17 cellular contexts compared by ENCODE assay signal in the genomic region with DNA sequence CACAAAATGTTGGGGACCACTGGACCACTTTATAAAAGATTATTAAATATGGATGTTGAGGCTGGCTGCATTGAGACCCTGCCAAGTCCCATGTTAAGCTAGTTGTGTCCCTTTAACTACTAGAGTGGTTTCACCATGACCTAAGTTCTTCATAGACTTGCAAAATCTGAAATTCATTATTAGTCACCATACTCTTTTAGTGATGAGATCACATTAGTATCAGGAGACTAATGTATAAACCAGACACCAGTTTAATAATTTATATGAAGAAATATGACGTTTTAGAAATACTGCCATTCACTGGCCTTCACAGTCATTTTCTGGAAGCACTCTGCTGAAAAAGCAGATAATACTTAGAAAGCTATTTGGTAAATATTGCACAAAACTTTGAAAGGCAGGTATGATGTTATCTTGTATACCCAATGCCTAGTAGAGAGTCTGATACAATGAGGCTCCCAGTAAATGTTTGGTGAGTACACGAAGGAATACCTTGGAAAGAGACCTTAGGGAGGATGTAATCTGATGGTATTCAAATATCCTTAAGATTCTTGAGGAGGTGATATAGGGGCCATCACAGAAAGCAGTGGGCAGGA.
"Had no signal": no experiment of that assay in that cellular context is flagged by ENCODE, and none has a peak within 500 bp of the region (broad histone marks: within the 10 kb centered on the region; RNA-seq: fewer than 3 reads in every experiment).

No MANE protein-coding gene starts in this region.

- ATAC-seq: activated CD8-positive, alpha-beta T cell treated with anti-CD3 and anti-CD28 coated beads for 36 hours; activated T-cell treated with anti-CD3 and anti-CD28 coated beads, Interleukin-2, amount 50 U/mL, for 72 hours; lower lobe of right lung had no signal

- DNase-seq: activated CD4-positive, alpha-beta T cell treated with anti-CD3 and anti-CD28 coated beads for 1 hour; activated CD8-positive, alpha-beta memory T cell treated with anti-CD3 and anti-CD28 coated beads, Interleukin-2, amount 50 U/mL, for 4 hours; activated CD8-positive, alpha-beta T cell treated with anti-CD3 and anti-CD28 coated beads for 36 hours; activated T-cell treated with anti-CD3 and anti-CD28 coated beads, Interleukin-2, amount 50 U/mL, for 72 hours; caudate nucleus; colonic mucosa; hippocampal formation; lower lobe of right lung; pancreas; retina; stimulated activated CD4-positive, alpha-beta T cell treated with anti-CD3 and anti-CD28 coated beads, Interleukin-15, amount 100 ng/mL, for 24 hours; stimulated activated CD4-positive, alpha-beta T cell treated with anti-CD3 and anti-CD28 coated beads, Interleukin-4, amount 100 ng/mL, for 24 hours; stomach; T-helper 9 cell had no signal

- H3K27me3 Mint-ChIP-seq: activated CD8-positive, alpha-beta T cell treated with anti-CD3 and anti-CD28 coated beads for 36 hours had no signal

- FAIRE-seq: astrocyte, pancreas had no signal

- H3K9me3 Mint-ChIP-seq: mesothelial cell of epicardium, neural crest cell had no signal

- H3K27ac Mint-ChIP-seq: activated CD8-positive, alpha-beta T cell treated with anti-CD3 and anti-CD28 coated beads for 36 hours; activated T-cell treated with anti-CD3 and anti-CD28 coated beads, Interleukin-2, amount 50 U/mL, for 72 hours; mesothelial cell of epicardium had no signal

- H3K4me3 Mint-ChIP-seq: activated CD8-positive, alpha-beta T cell treated with anti-CD3 and anti-CD28 coated beads for 36 hours; activated T-cell treated with anti-CD3 and anti-CD28 coated beads, Interleukin-2, amount 50 U/mL, for 72 hours; mesothelial cell of epicardium; neural crest cell had no signal

- H3K36me3 Mint-ChIP-seq: mesothelial cell of epicardium had no signal

- H3K4me1 Mint-ChIP-seq: mesothelial cell of epicardium had no signal
